In the genomic region with DNA sequence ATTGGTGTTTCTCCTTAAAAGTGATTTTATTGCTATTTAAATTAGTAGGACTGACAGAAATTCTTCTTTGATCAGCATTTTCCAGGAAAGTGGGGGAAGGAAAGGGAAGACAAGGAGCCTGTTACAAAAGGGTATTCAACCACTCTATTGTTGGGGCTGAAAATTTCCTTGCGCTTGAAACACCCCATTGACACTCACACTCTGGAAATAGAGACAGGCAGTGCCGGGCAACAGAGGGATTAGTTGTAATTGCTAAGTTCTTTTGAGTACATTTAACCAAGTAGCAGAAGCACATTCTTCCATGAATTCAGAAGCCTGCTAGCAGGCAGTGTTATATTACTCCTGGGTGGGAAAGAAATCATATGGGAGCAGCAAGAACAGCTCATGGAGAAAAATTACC, we compare ENCODE assay signal across 21 cellular contexts.
"Had no signal": no experiment of that assay in that cellular context is flagged by ENCODE, and none has a peak within 500 bp of the region (broad histone marks: within the 10 kb centered on the region; RNA-seq: fewer than 3 reads in every experiment).

No MANE protein-coding gene starts in this region.

- H3K27me3 ChIP-seq: breast epithelium, esophagus squamous epithelium, right atrium auricular region, stomach, upper lobe of right lung had no signal

- H3K79me2 ChIP-seq: parathyroid adenoma had no signal

- H3K4me3 ChIP-seq: breast epithelium, esophagus squamous epithelium, lung, right atrium auricular region, skin epidermis, stomach, upper lobe of right lung had no signal

- H2AFZ ChIP-seq: parathyroid adenoma had no signal

- H3K27ac Mint-ChIP-seq: activated CD4-positive, alpha-beta T cell treated with anti-CD3 and anti-CD28 coated beads, Interleukin-2, amount 10 ng/mL, durations not matched to agents 24 days and 14 days; activated CD8-positive, alpha-beta T cell treated with anti-CD3 and anti-CD28 coated beads for 36 hours; activated naive CD4-positive, alpha-beta T cell treated with anti-CD3 and anti-CD28 coated beads for 36 hours; activated T-cell treated with anti-CD3 and anti-CD28 coated beads, Interleukin-2, amount 50 U/mL, for 24 hours had no signal

- H3K9ac ChIP-seq: parathyroid adenoma had no signal

- H3K4me1 ChIP-seq: breast epithelium, esophagus squamous epithelium, parathyroid adenoma, right atrium auricular region, stomach, upper lobe of right lung had no signal

- H3K36me3 ChIP-seq: breast epithelium, esophagus squamous epithelium, right atrium auricular region, stomach, upper lobe of right lung had no signal

- H3K4me3 Mint-ChIP-seq: activated CD4-positive, alpha-beta T cell treated with anti-CD3 and anti-CD28 coated beads, Interleukin-2, amount 10 ng/mL, durations not matched to agents 24 days and 14 days; activated CD8-positive, alpha-beta T cell treated with anti-CD3 and anti-CD28 coated beads for 36 hours; activated naive CD4-positive, alpha-beta T cell treated with anti-CD3 and anti-CD28 coated beads for 36 hours; activated T-cell treated with anti-CD3 and anti-CD28 coated beads, Interleukin-2, amount 50 U/mL, for 24 hours had no signal

- DNase-seq: activated CD4-positive, alpha-beta T cell treated with anti-CD3 and anti-CD28 coated beads, Interleukin-2, amount 10 ng/mL, durations not matched to agents 24 days and 14 days; activated CD4-positive, CD25-positive, alpha-beta regulatory T cell; activated CD8-positive, alpha-beta T cell treated with anti-CD3 and anti-CD28 coated beads for 36 hours; activated naive CD4-positive, alpha-beta T cell treated with anti-CD3 and anti-CD28 coated beads for 36 hours; activated T-cell treated with anti-CD3 and anti-CD28 coated beads, Interleukin-2, amount 50 U/mL, for 24 hours; aorta; cerebellar nuclear complex; effector memory CD4-positive, alpha-beta T cell; esophagus squamous epithelium; kidney; stimulated activated CD4-positive, alpha-beta T cell treated with anti-CD3 and anti-CD28 coated beads, Interleukin-15, amount 100 ng/mL, for 24 hours; stimulated activated CD4-positive, alpha-beta T cell treated with anti-CD3 and anti-CD28 coated beads, Interleukin-2, amount 100 ng/mL, for 48 hours; stomach; T-helper 1 cell; T-helper 9 cell; upper lobe of right lung had no signal

- H3K27ac ChIP-seq: breast epithelium, esophagus squamous epithelium, parathyroid adenoma, right atrium auricular region, skin epidermis, stomach, upper lobe of right lung had no signal

- H3K27me3 Mint-ChIP-seq: activated CD4-positive, alpha-beta T cell treated with anti-CD3 and anti-CD28 coated beads, Interleukin-2, amount 10 ng/mL, durations not matched to agents 24 days and 14 days; activated CD8-positive, alpha-beta T cell treated with anti-CD3 and anti-CD28 coated beads for 36 hours; activated T-cell treated with anti-CD3 and anti-CD28 coated beads, Interleukin-2, amount 50 U/mL, for 24 hours had no signal

- H3K4me1 Mint-ChIP-seq: activated CD4-positive, alpha-beta T cell treated with anti-CD3 and anti-CD28 coated beads, Interleukin-2, amount 10 ng/mL, durations not matched to agents 24 days and 14 days had no signal

- H3K9me3 ChIP-seq: upper lobe of right lung had no signal
